11 cellular contexts compared by ENCODE assay signal in genomic region chr9:131585375-131585774, GRCh38. TPM values are rescaled to one million over a fixed set of nuclear protein-coding genes. Genes with fewer than 3 reads are reported as not detected.
DNase-seq lines count a peak whose midpoint lies in the region; ATAC-seq and TF ChIP-seq lines count a peak whose summit lies in the region.
"Had no signal": no experiment of that assay in that cellular context is flagged by ENCODE, and none has a peak within 500 bp of the region (broad histone marks: within the 10 kb centered on the region; RNA-seq: fewer than 3 reads in every experiment).

No MANE protein-coding gene starts in this region.

- H3K27ac ChIP-seq in OCI-LY7 (ENCODE audit: low read depth, low read length, poor library complexity, severe bottlenecking) (no peak overlapping the region), skin epidermis (peak overlapping the region in 11 of 21 experiments; percentile 16 to 82 (median 50))

- H3K4me2 ChIP-seq in OCI-LY7 (ENCODE audit: low read length): no peak overlapping the region

- no peaks in the 10 kb centered on the region for H3K79me2 ChIP-seq in OCI-LY7 (ENCODE audit: insufficient read depth, low read depth, low read length)

- no peaks in the 10 kb centered on the region for H3K9me3 ChIP-seq in OCI-LY7 (ENCODE audit: low read length)

- no TSS peak for BruUV-seq in OCI-LY7 (replicated peaks; lab: Mats Ljungman, UMichigan)

- H3K4me3 ChIP-seq in OCI-LY7 (ENCODE audit: low read depth, low read length, poor library complexity, severe bottlenecking) (no peak overlapping the region), skin epidermis (no peak overlapping the region)

- DNase-seq in Daoy (ENCODE audit: low read depth) (peak; percentile 28), OCI-LY7 (ENCODE audit: low spot score) (peak; percentile 33), HPDE6-E6E7 (ENCODE audit: extremely low spot score) (no peak), NCI-H446 (lab: John Stamatoyannopoulos, UW) (no peak)
- DNase-seq in activated gamma-delta T cell treated with anti-CD3 and anti-CD28 coated beads, Interleukin-2, amount 50 U/mL, for 16 hours (ENCODE audit: low read depth): peak; percentile 40
- DNase-seq: erythroblast had no signal

- H2AFZ ChIP-seq in OCI-LY7 (ENCODE audit: low read length): no peak overlapping the region

- ATAC-seq in HG02840 (IDR thresholded peaks at IDR 0.05; ENCODE audit: low FRiP score, unreplicated experiment) (no peak), HG03108 (IDR thresholded peaks at IDR 0.05; ENCODE audit: unreplicated experiment) (no peak)
- ATAC-seq: HCT116 had no signal

- peaks cover 4% of the 10 kb centered on the region for H3K4me1 ChIP-seq in OCI-LY7 (ENCODE audit: insufficient read depth, low read length, poor library complexity, severe bottlenecking)

- intact Hi-C loops in OCI-LY7 (cut with micrococcal nuclease; ENCODE audit: unreplicated experiment): no loop called here

- peaks cover 88% of the 10 kb centered on the region for H3K36me3 ChIP-seq in OCI-LY7 (ENCODE audit: insufficient read depth, low read length)

- TF ChIP-seq CTCF in OCI-LY7 (conservative IDR thresholded peaks at IDR 0.05; ENCODE audit: low read length): no peak

- H4K20me1 ChIP-seq in OCI-LY7 (ENCODE audit: insufficient read depth, low read length): no peaks in the 10 kb centered on the region

- H3K9me2 ChIP-seq in OCI-LY7 (ENCODE audit: insufficient read depth, low read length): no peaks in the 10 kb centered on the region

- POLR2A ChIA-PET in OCI-LY7 (lab: Charles Lee): interaction anchor here (0.6 to 1.2 kb wide), 4 partner anchors 18 to 1222 kb away, joined by 3 read pairs; no protein-coding TSS in a partner anchor

- CTCF ChIA-PET in OCI-LY7 (lab: Charles Lee; ENCODE audit: unreplicated experiment): interaction anchor here (0.6 kb wide), 2 partner anchors 165 to 170 kb away, joined by 3 to 4 read pairs; no protein-coding TSS in a partner anchor

RNA-seq across cellular contexts. Expression of gene PRRT1B, which starts 40.1 kb away (rescaled TPM):
- not detected in 2 replicates for total RNA-seq in Daoy (2014; rRNA removed; shearing (Covaris generic))
- total RNA-seq in OCI-LY7 (2014; rRNA removed; shearing (Covaris generic)): not detected in 2 replicates
- not detected in 2 replicates for total RNA-seq in OCI-LY7 (2022)
- total RNA-seq: myocyte had no signal

RNA-seq across cellular contexts. Expression of gene UCK1, which starts 54.3 kb away (rescaled TPM):
- 36.5 and 37.7 TPM in 2 replicates for total RNA-seq in Daoy (2014; rRNA removed; shearing (Covaris generic))
- total RNA-seq in OCI-LY7 (2014; rRNA removed; shearing (Covaris generic)): 29.0 and 32.9 TPM in 2 replicates
- total RNA-seq in OCI-LY7 (2022): 25.9 and 29.8 TPM in 2 replicates

Comparison
In these comparisons a context has a peak if more than half of its experiments do, and no peak if none do; other contexts are left out.
1. DNase-seq: peak in Daoy (single experiment), OCI-LY7 (single experiment) and activated gamma-delta T cell treated with anti-CD3 and anti-CD28 coated beads, Interleukin-2, amount 50 U/mL, for 16 hours (single experiment); none in HPDE6-E6E7 (single experiment) and NCI-H446 (0 of 2).